ENCODE assay signal across 15 cellular contexts in genomic region chr7:46229409-46229808, GRCh38.
DNase-seq lines count a peak whose midpoint lies in the region; ATAC-seq and TF ChIP-seq lines count a peak whose summit lies in the region.
"Had no signal": no experiment of that assay in that cellular context is flagged by ENCODE, and none has a peak within 500 bp of the region (broad histone marks: within the 10 kb centered on the region; RNA-seq: fewer than 3 reads in every experiment).

No MANE protein-coding gene starts in this region.

- no peak for TF ChIP-seq EP300 in transverse colon (IDR thresholded peaks at IDR 0.05; ENCODE audit: low read depth)

- no peak overlapping the region for H3K4me3 ChIP-seq in transverse colon

- intact Hi-C loops in transverse colon (cut with DNase I; ENCODE audit: low total_unique reads) = no loop called here

- H3K27me3 Mint-ChIP-seq in chondrocyte (ENCODE audit: low read depth) = no peaks in the 10 kb centered on the region
- peaks cover 14% of the 10 kb centered on the region for H3K27me3 Mint-ChIP-seq in stimulated activated memory B cell treated with anti-CD40 and anti-IgM and Interleukin-4, amounts not matched to agents 10 μg/mL and 1 μg/mL and 100 μg/mL, for 72 hours

- H3K36me3 ChIP-seq in transverse colon = no peaks in the 10 kb centered on the region

- H3K27me3 ChIP-seq in transverse colon = no peaks in the 10 kb centered on the region

- TF ChIP-seq CTCF in chondrocyte (IDR thresholded peaks at IDR 0.05) (no peak), transverse colon (IDR thresholded peaks at IDR 0.05) (no peak)

- peak overlapping the region; percentile 76 for H3K27ac Mint-ChIP-seq in chondrocyte (ENCODE audit: unreplicated experiment)
- no peak overlapping the region for H3K27ac Mint-ChIP-seq in stimulated activated memory B cell treated with anti-CD40 and anti-IgM and Interleukin-4, amounts not matched to agents 10 μg/mL and 1 μg/mL and 100 μg/mL, for 72 hours
- H3K27ac Mint-ChIP-seq: activated CD8-positive, alpha-beta T cell treated with anti-CD3 and anti-CD28 coated beads, Interleukin-2, amount 10 ng/mL, durations not matched to agents 7 days and 5 days; activated naive CD4-positive, alpha-beta T cell treated with anti-CD3 and anti-CD28 coated beads, Interleukin-2, amount 50 U/mL, for 24 hours; nephron had no signal

- ATAC-seq in stimulated activated memory B cell treated with anti-CD40 and anti-IgM and Interleukin-4, amounts not matched to agents 10 μg/mL and 1 μg/mL and 100 μg/mL, for 72 hours = no peak
- no peak for ATAC-seq in GM19397 (IDR thresholded peaks at IDR 0.05; ENCODE audit: unreplicated experiment)
- ATAC-seq: activated CD8-positive, alpha-beta T cell treated with anti-CD3 and anti-CD28 coated beads, Interleukin-2, amount 10 ng/mL, durations not matched to agents 7 days and 5 days; HCT116 had no signal

- WGBS in transverse colon (ENCODE audit: low coverage in 1 of 2), 2 donors = 59% methylated on average over 4 of the region's 4 CpGs

- H3K4me1 ChIP-seq in transverse colon = no peaks in the 10 kb centered on the region

- H3K4me1 Mint-ChIP-seq in chondrocyte (ENCODE audit: low read depth) = peaks cover 57% of the 10 kb centered on the region
- no peaks in the 10 kb centered on the region for H3K4me1 Mint-ChIP-seq in stimulated activated memory B cell treated with anti-CD40 and anti-IgM and Interleukin-4, amounts not matched to agents 10 μg/mL and 1 μg/mL and 100 μg/mL, for 72 hours
- H3K4me1 Mint-ChIP-seq: activated naive CD4-positive, alpha-beta T cell treated with anti-CD3 and anti-CD28 coated beads, Interleukin-2, amount 50 U/mL, for 24 hours; nephron had no signal

- DNase-seq in AG20443 (ENCODE audit: low spot score) = peak; percentile 83
- DNase-seq in M059J (ENCODE audit: low read depth) = peak; percentile 92
- no peak for DNase-seq in chondrocyte (ENCODE audit: low spot score)
- DNase-seq in myocyte (ENCODE audit: low read depth) = peak; percentile 73
- DNase-seq in transverse colon = no peak
- DNase-seq in middle frontal gyrus (ENCODE audit: extremely low spot score, low spot score) = no peak
- DNase-seq: activated CD8-positive, alpha-beta T cell treated with anti-CD3 and anti-CD28 coated beads, Interleukin-2, amount 10 ng/mL, durations not matched to agents 7 days and 5 days; effector CD8-positive, alpha-beta T cell; NCI-H748 treated with DMSO at 0.1 percent for 48 hours; stimulated activated CD4-positive, alpha-beta T cell treated with anti-CD3 and anti-CD28 coated beads, Interleukin-2, amount 100 ng/mL, for 48 hours had no signal

- H3K9me3 Mint-ChIP-seq in chondrocyte (ENCODE audit: low read depth) = peaks cover 5% of the 10 kb centered on the region
- peaks cover 4% of the 10 kb centered on the region for H3K9me3 Mint-ChIP-seq in stimulated activated memory B cell treated with anti-CD40 and anti-IgM and Interleukin-4, amounts not matched to agents 10 μg/mL and 1 μg/mL and 100 μg/mL, for 72 hours

- H3K9me3 ChIP-seq in transverse colon = no peaks in the 10 kb centered on the region

- no peak overlapping the region for H3K4me3 Mint-ChIP-seq in chondrocyte (ENCODE audit: unreplicated experiment)
- no peak overlapping the region for H3K4me3 Mint-ChIP-seq in stimulated activated memory B cell treated with anti-CD40 and anti-IgM and Interleukin-4, amounts not matched to agents 10 μg/mL and 1 μg/mL and 100 μg/mL, for 72 hours
- H3K4me3 Mint-ChIP-seq: activated CD8-positive, alpha-beta T cell treated with anti-CD3 and anti-CD28 coated beads, Interleukin-2, amount 10 ng/mL, durations not matched to agents 7 days and 5 days; activated naive CD4-positive, alpha-beta T cell treated with anti-CD3 and anti-CD28 coated beads, Interleukin-2, amount 50 U/mL, for 24 hours; nephron had no signal

- in situ Hi-C loops in transverse colon (cut with MboI; ENCODE audit: low pct_ligation_motif_present in 1 of 4, low pct_unique_long_range_greater_than_20kb in 1 of 4, low sequenced_read_pairs in 3 of 4) = no loop called here

- no peak overlapping the region for H3K27ac ChIP-seq in transverse colon

- no peaks in the 10 kb centered on the region for H3K36me3 Mint-ChIP-seq in chondrocyte (ENCODE audit: low read depth)
- no peaks in the 10 kb centered on the region for H3K36me3 Mint-ChIP-seq in stimulated activated memory B cell treated with anti-CD40 and anti-IgM and Interleukin-4, amounts not matched to agents 10 μg/mL and 1 μg/mL and 100 μg/mL, for 72 hours
- H3K36me3 Mint-ChIP-seq: activated naive CD4-positive, alpha-beta T cell treated with anti-CD3 and anti-CD28 coated beads, Interleukin-2, amount 50 U/mL, for 24 hours had no signal

- TF ChIP-seq POLR2A in transverse colon (IDR thresholded peaks at IDR 0.05) = no peak

Comparison
In these comparisons a context has a peak if more than half of its experiments do, and no peak if none do; other contexts are left out.
1. DNase-seq: peak in AG20443 (single experiment), M059J (single experiment) and myocyte (single experiment); none in chondrocyte (single experiment), transverse colon (single experiment) and middle frontal gyrus (single experiment).